9 cellular contexts compared by ENCODE assay signal in genomic region chr20:57450419-57450818, GRCh38. TPM values are rescaled to one million over a fixed set of nuclear protein-coding genes. Genes with fewer than 3 reads are reported as not detected.
A peak's percentile ranks its signal among the peaks of the same experiment; 100 is the strongest.
DNase-seq lines count a peak whose midpoint lies in the region; ATAC-seq, FAIRE-seq and TF ChIP-seq lines count a peak whose summit lies in the region.
"Had no signal": no experiment of that assay in that cellular context is flagged by ENCODE, and none has a peak within 500 bp of the region (broad histone marks: within the 10 kb centered on the region; RNA-seq: fewer than 3 reads in every experiment).

No MANE protein-coding gene starts in this region.

- peak; percentile 94 to 98 for DNase-seq in AML-193 (lab: John Stamatoyannopoulos, UW)
- DNase-seq in GM19239 (ENCODE audit: insufficient read length, low spot score) = peak; percentile 73
- peak in 25 of 34 experiments; percentile 12 to 63 (median 31) for DNase-seq in T-cell
- DNase-seq in lower lobe of right lung = peak; percentile 85
- no peak for DNase-seq in endodermal cell
- no peak for DNase-seq in NCI-H82 treated with DMSO at 0.1 percent for 48 hours (lab: John Stamatoyannopoulos, UW; ENCODE audit: unreplicated experiment)
- no peak for DNase-seq in stimulated activated CD4-positive, alpha-beta T cell treated with anti-CD3 and anti-CD28 coated beads, Interleukin-1b, Interleukin-23, amount 100 ng/mL, for 48 hours

- H3K4me3 Mint-ChIP-seq in T-cell = peak overlapping the region in 1 of 3 donors; percentile 75
- H3K4me3 Mint-ChIP-seq in endodermal cell = no peak overlapping the region

- H3K36me3 ChIP-seq in lower lobe of right lung (no peaks in the 10 kb centered on the region), endodermal cell (ENCODE audit: control insufficient read depth, insufficient read depth, low read length) (no peaks in the 10 kb centered on the region)

- peak overlapping the region in 1 of 2 donors; percentile 50 for H3K27ac Mint-ChIP-seq in T-cell
- H3K27ac Mint-ChIP-seq in endodermal cell = no peak overlapping the region

- no peak overlapping the region for H3K27ac ChIP-seq in lower lobe of right lung
- no peak overlapping the region for H3K27ac ChIP-seq in endodermal cell (ENCODE audit: low read depth, low read length)

- ATAC-seq in HG03139 (IDR thresholded peaks at IDR 0.05; ENCODE audit: unreplicated experiment) (peak; percentile 73), T-cell (replicated peaks in 1 of 4) (peak; percentile 63 to 78 (median 66)), lower lobe of right lung (peak; percentile 76 to 90)

- intact Hi-C loops in lower lobe of right lung (cut with DNase I) = no loop called here

- TF ChIP-seq CTCF in lower lobe of right lung (IDR thresholded peaks at IDR 0.05) (no peak), endodermal cell (conservative IDR thresholded peaks at IDR 0.05) (no peak)

- WGBS in endodermal cell (ENCODE audit: insufficient coverage in 1 of 2, insufficient read length in 1 of 2), 2 experiments = 80 to 82% methylated on average over 8 to 12 of the region's 12 CpGs

- H3K9ac ChIP-seq in endodermal cell (ENCODE audit: extremely low read depth, low read length, poor library complexity, severe bottlenecking) = no peak overlapping the region

- H3K9me3 Mint-ChIP-seq in T-cell (no peaks in the 10 kb centered on the region), endodermal cell (peaks cover 2% of the 10 kb centered on the region)

- POLR2A ChIA-PET in T-cell (lab: Charles Lee) = no interaction called here

- H3K27me3 Mint-ChIP-seq in T-cell (no peaks in the 10 kb centered on the region), endodermal cell (ENCODE audit: insufficient read depth) (no peaks in the 10 kb centered on the region)

- FAIRE-seq in GM19239 (lab: Jason Lieb, UNC) = peak; percentile 96
- FAIRE-seq: G401.6 had no signal

- H3K4me1 ChIP-seq in lower lobe of right lung (peaks cover 23% of the 10 kb centered on the region), endodermal cell (ENCODE audit: control insufficient read depth, insufficient read depth, low read length) (no peaks in the 10 kb centered on the region)

- H3K27me3 ChIP-seq in lower lobe of right lung (ENCODE audit: low read depth) (peaks cover 4% of the 10 kb centered on the region), endodermal cell (ENCODE audit: control insufficient read depth, insufficient read depth, low read length, poor library complexity, severe bottlenecking) (no peaks in the 10 kb centered on the region)

- H3K36me3 Mint-ChIP-seq in T-cell = no peaks in the 10 kb centered on the region
- no peaks in the 10 kb centered on the region for H3K36me3 Mint-ChIP-seq in endodermal cell (ENCODE audit: low read depth)

- H3K9me3 ChIP-seq in lower lobe of right lung = no peaks in the 10 kb centered on the region
- no peaks in the 10 kb centered on the region for H3K9me3 ChIP-seq in endodermal cell (ENCODE audit: control insufficient read depth, low read length)

- CTCF ChIA-PET in T-cell (lab: Charles Lee) = interaction anchor here in 1 of 2 donors (0.6 kb wide), 1 partner anchor 258 kb away, joined by 5 read pairs; no protein-coding TSS in a partner anchor

- H3K4me1 Mint-ChIP-seq in T-cell = peaks cover 31 to 55% (median 44%) of the 10 kb centered on the region in 3 donors
- peaks cover 18% of the 10 kb centered on the region for H3K4me1 Mint-ChIP-seq in endodermal cell

- no peak overlapping the region for H3K4me3 ChIP-seq in lower lobe of right lung
- H3K4me3 ChIP-seq in endodermal cell (ENCODE audit: low read length) = no peak overlapping the region

RNA-seq across cellular contexts. Expression of gene RBM38, which starts 59.2 kb away (rescaled TPM):
- total RNA-seq in T-cell (100 to 1,000 TPM; 111 to 271 (median 124) TPM), lower lobe of right lung (15.5 TPM), endodermal cell (10 to 100 TPM; 29.0 to 30.2 TPM)
- polyA plus RNA-seq in endodermal cell (2013, experiment 1 of 2) = 58.7 TPM
- polyA plus RNA-seq in endodermal cell (2013, experiment 2 of 2) = 59.5 TPM

Comparison
In these comparisons a context has a peak if more than half of its experiments do, and no peak if none do; other contexts are left out.
1. DNase-seq: peak in AML-193 (2 of 2), GM19239 (single experiment), T-cell (25 of 34) and lower lobe of right lung (single experiment); none in endodermal cell (single experiment), NCI-H82 treated with DMSO at 0.1 percent for 48 hours (single experiment) and stimulated activated CD4-positive, alpha-beta T cell treated with anti-CD3 and anti-CD28 coated beads, Interleukin-1b, Interleukin-23, amount 100 ng/mL, for 48 hours (single experiment).
2. Peak in every context shown above with its lines, with median percentiles within 50 percentile points of each other: ATAC-seq.